ENCODE assay signal across 14 cellular contexts in the genomic region with DNA sequence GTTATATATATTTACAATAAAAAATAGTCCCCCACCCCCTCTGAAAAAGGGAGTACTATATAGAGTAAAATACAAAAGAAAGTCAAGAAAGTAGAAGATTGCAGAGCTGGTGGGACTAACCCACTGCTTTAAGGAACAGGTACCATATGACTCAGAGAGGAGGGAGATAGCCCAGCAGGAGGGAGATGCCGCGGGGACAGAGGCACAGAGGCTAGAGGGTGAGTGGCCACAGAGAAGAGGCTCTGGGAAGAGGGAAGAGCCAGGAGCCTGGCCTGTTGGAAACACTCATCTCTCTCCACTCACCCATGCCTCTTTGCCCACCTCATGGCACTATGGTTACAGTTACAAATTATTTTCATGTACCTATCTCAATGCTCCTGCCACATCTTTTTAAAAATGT. TPM values are rescaled to one million over a fixed set of nuclear protein-coding genes. Genes with fewer than 3 reads are reported as not detected.
"Had no signal": no experiment of that assay in that cellular context is flagged by ENCODE, and none has a peak within 500 bp of the region (broad histone marks: within the 10 kb centered on the region; RNA-seq: fewer than 3 reads in every experiment).

No MANE protein-coding gene starts in this region.

- H3K27ac Mint-ChIP-seq: activated CD4-positive, alpha-beta T cell treated with anti-CD3 and anti-CD28 coated beads, Interleukin-2, amount 10 ng/mL, durations not matched to agents 24 days and 14 days; activated naive CD8-positive, alpha-beta T cell treated with anti-CD3 and anti-CD28 coated beads for 36 hours had no signal

- H3K27me3 ChIP-seq: hepatocyte, suprapubic skin, upper lobe of right lung had no signal

- H3K4me2 ChIP-seq: hepatocyte had no signal

- H3K27me3 Mint-ChIP-seq: activated B cell treated with CpG ODN at 0.5 μM for 24 hours; activated naive CD8-positive, alpha-beta T cell treated with anti-CD3 and anti-CD28 coated beads for 36 hours; T-cell had no signal

- H3K9me3 ChIP-seq: suprapubic skin, upper lobe of right lung had no signal

- DNase-seq: activated B cell treated with CpG ODN at 0.5 μM for 24 hours; activated CD4-positive, alpha-beta T cell treated with anti-CD3 and anti-CD28 coated beads, Interleukin-2, amount 10 ng/mL, durations not matched to agents 24 days and 14 days; activated gamma-delta T cell; activated naive CD8-positive, alpha-beta T cell treated with anti-CD3 and anti-CD28 coated beads for 36 hours; activated T-cell treated with anti-CD3 and anti-CD28 coated beads, Interleukin-2, amount 50 U/mL, for 1 hour; right cardiac atrium; stimulated activated CD4-positive, alpha-beta T cell treated with anti-CD3 and anti-CD28 coated beads, Interleukin-1b, Interleukin-23, amount 100 ng/mL, for 48 hours; stimulated activated naive CD4-positive, alpha-beta T cell treated with Interleukin-2 at 50 U/mL for 16 hours; T-cell; upper lobe of right lung had no signal

- H3K4me1 ChIP-seq: suprapubic skin had no signal

- H3K36me3 Mint-ChIP-seq: activated naive CD8-positive, alpha-beta T cell treated with anti-CD3 and anti-CD28 coated beads for 36 hours; T-cell had no signal

- H3K4me3 ChIP-seq: hepatocyte, suprapubic skin, upper lobe of right lung had no signal

- H3K36me3 ChIP-seq: suprapubic skin, upper lobe of right lung had no signal

- H3K27ac ChIP-seq: hepatocyte, suprapubic skin, upper lobe of right lung had no signal

- ATAC-seq: right cardiac atrium, T-cell, upper lobe of right lung had no signal

- H3K4me3 Mint-ChIP-seq: activated B cell treated with CpG ODN at 0.5 μM for 24 hours; activated CD4-positive, alpha-beta T cell treated with anti-CD3 and anti-CD28 coated beads, Interleukin-2, amount 10 ng/mL, durations not matched to agents 24 days and 14 days; activated naive CD8-positive, alpha-beta T cell treated with anti-CD3 and anti-CD28 coated beads for 36 hours had no signal

RNA-seq across cellular contexts. Expression of gene LYVE1, which starts 53.6 kb away (rescaled TPM):
- total RNA-seq: activated B cell treated with CpG ODN at 0.5 μM for 24 hours; activated CD4-positive, alpha-beta T cell treated with anti-CD3 and anti-CD28 coated beads, Interleukin-2, amount 10 ng/mL, durations not matched to agents 24 days and 14 days; activated naive CD8-positive, alpha-beta T cell treated with anti-CD3 and anti-CD28 coated beads for 36 hours; bronchial epithelial cell; SK-MEL-5 had no signal
